ENCODE assay signal across 21 cellular contexts in genomic region chr19:33252971-33253370, GRCh38. TPM values are rescaled to one million over a fixed set of nuclear protein-coding genes. Genes with fewer than 3 reads are reported as not detected.
DNase-seq lines count a peak whose midpoint lies in the region; ATAC-seq and TF ChIP-seq lines count a peak whose summit lies in the region.
"Had no signal": no experiment of that assay in that cellular context is flagged by ENCODE, and none has a peak within 500 bp of the region (broad histone marks: within the 10 kb centered on the region; RNA-seq: fewer than 3 reads in every experiment).

No MANE protein-coding gene starts in this region.

- H3K27me3 ChIP-seq in right atrium auricular region (no peaks in the 10 kb centered on the region), lower lobe of right lung (ENCODE audit: low read depth) (peaks cover 9% of the 10 kb centered on the region), upper lobe of right lung (no peaks in the 10 kb centered on the region), HAP-1 (ENCODE audit: low read depth) (no peaks in the 10 kb centered on the region)

- no peak for ATAC-seq in left ventricle myocardium superior
- peak; percentile 40 to 46 for ATAC-seq in lower lobe of right lung
- peak; percentile 79 for ATAC-seq in upper lobe of right lung

- H3K9me3 ChIP-seq in right atrium auricular region (peaks cover 0 to 7% of the 10 kb centered on the region in 2 donors), lower lobe of right lung (no peaks in the 10 kb centered on the region), upper lobe of right lung (no peaks in the 10 kb centered on the region), HAP-1 (no peaks in the 10 kb centered on the region)

- H3K36me3 ChIP-seq in right atrium auricular region: no peaks in the 10 kb centered on the region
- H3K36me3 ChIP-seq in lower lobe of right lung: no peaks in the 10 kb centered on the region
- H3K36me3 ChIP-seq in upper lobe of right lung: no peaks in the 10 kb centered on the region
- no peaks in the 10 kb centered on the region for H3K36me3 ChIP-seq in HAP-1 (replicated peaks)

- H3K4me1 ChIP-seq in right atrium auricular region (no peaks in the 10 kb centered on the region), lower lobe of right lung (peaks cover 11% of the 10 kb centered on the region), upper lobe of right lung (no peaks in the 10 kb centered on the region), HAP-1 (no peaks in the 10 kb centered on the region)

- DNase-seq in left ventricle myocardium superior (peak; percentile 27), right atrium auricular region (ENCODE audit: low spot score) (no peak), MV-4-11 (lab: John Stamatoyannopoulos, UW) (peak; percentile 70), lower lobe of right lung (peak; percentile 77), upper lobe of right lung (peak; percentile 82), HAP-1 (ENCODE audit: low spot score in 2 of 2) (no peak), coronary artery (ENCODE audit: low spot score) (no peak)
- DNase-seq in activated CD4-positive, alpha-beta T cell treated with anti-CD3 and anti-CD28 coated beads, Interleukin-2, amount 50 U/mL, for 4 hours: no peak
- DNase-seq: CD4-positive, CD25-positive, alpha-beta regulatory T cell; DMS79; Karpas-422; NCI-H1092 treated with DMSO at 0.1 percent for 48 hours; NCI-H1436 treated with DMSO at 0.1 percent for 48 hours; NCI-H2029 treated with DMSO at 0.1 percent for 48 hours; NCI-H226; NCI-H510A treated with DMSO at 0.1 percent for 48 hours; NCI-H774; OCI-M1 had no signal

- intact Hi-C loops in left ventricle myocardium superior (cut with micrococcal nuclease): no loop called here
- intact Hi-C loops in lower lobe of right lung (cut with DNase I): no loop called here
- intact Hi-C loops in upper lobe of right lung (cut with DNase I): no loop called here

- TF ChIP-seq CTCF in right atrium auricular region (IDR thresholded peaks at IDR 0.05) (no peak), lower lobe of right lung (IDR thresholded peaks at IDR 0.05) (no peak), upper lobe of right lung (IDR thresholded peaks at IDR 0.05) (no peak), coronary artery (IDR thresholded peaks at IDR 0.05) (no peak)

- H3K27ac ChIP-seq in right atrium auricular region: no peak overlapping the region
- no peak overlapping the region for H3K27ac ChIP-seq in lower lobe of right lung
- no peak overlapping the region for H3K27ac ChIP-seq in upper lobe of right lung
- H3K27ac ChIP-seq in coronary artery: no peak overlapping the region

- H3K4me3 ChIP-seq in right atrium auricular region: no peak overlapping the region
- H3K4me3 ChIP-seq in lower lobe of right lung: no peak overlapping the region
- H3K4me3 ChIP-seq in upper lobe of right lung: no peak overlapping the region
- no peak overlapping the region for H3K4me3 ChIP-seq in HAP-1
- H3K4me3 ChIP-seq in coronary artery: no peak overlapping the region

- in situ Hi-C loops in HAP-1 (cut with MboI; ENCODE audit: low sequenced_read_pairs): no loop called here

RNA-seq across cellular contexts. Expression of gene SLC7A10, which starts 27.3 kb away (rescaled TPM):
- total RNA-seq in left ventricle myocardium superior (not detected), right atrium auricular region (under 1 TPM in 1 of 2 donors, not detected in 1; 0.79 TPM), lower lobe of right lung (0.62 TPM), upper lobe of right lung (1.1 TPM)
- total RNA-seq: B cell; CD4-positive, CD25-positive, alpha-beta regulatory T cell; M059J; SK-MEL-5 had no signal

RNA-seq across cellular contexts. Expression of gene CEBPA, which starts 49.4 kb away (rescaled TPM):
- total RNA-seq in left ventricle myocardium superior (2.4 TPM), right atrium auricular region (10 to 100 TPM in 1 of 2 donors, 1 to 10 TPM in 1; 1.3 to 11.0 TPM), lower lobe of right lung (75.1 TPM), upper lobe of right lung (59.1 TPM)
- total RNA-seq: M059J had no signal

RNA-seq across cellular contexts. Expression of gene LRP3, which starts 58.8 kb away (rescaled TPM):
- total RNA-seq in left ventricle myocardium superior: 19.5 TPM
- 10 to 100 TPM; 16.3 to 22.2 TPM for total RNA-seq in right atrium auricular region
- 13.8 TPM for total RNA-seq in lower lobe of right lung
- 22.0 TPM for total RNA-seq in upper lobe of right lung
- total RNA-seq: B cell; CD4-positive, CD25-positive, alpha-beta regulatory T cell had no signal

Comparison
In these comparisons a context has a peak if more than half of its experiments do, and no peak if none do; other contexts are left out.
1. DNase-seq: peak in left ventricle myocardium superior (single experiment), MV-4-11 (single experiment), lower lobe of right lung (single experiment) and upper lobe of right lung (single experiment); none in right atrium auricular region (single experiment), HAP-1 (0 of 2), coronary artery (single experiment) and activated CD4-positive, alpha-beta T cell treated with anti-CD3 and anti-CD28 coated beads, Interleukin-2, amount 50 U/mL, for 4 hours (0 of 2).